Comparison of ENCODE assay signal across 36 cellular contexts in the genomic region with DNA sequence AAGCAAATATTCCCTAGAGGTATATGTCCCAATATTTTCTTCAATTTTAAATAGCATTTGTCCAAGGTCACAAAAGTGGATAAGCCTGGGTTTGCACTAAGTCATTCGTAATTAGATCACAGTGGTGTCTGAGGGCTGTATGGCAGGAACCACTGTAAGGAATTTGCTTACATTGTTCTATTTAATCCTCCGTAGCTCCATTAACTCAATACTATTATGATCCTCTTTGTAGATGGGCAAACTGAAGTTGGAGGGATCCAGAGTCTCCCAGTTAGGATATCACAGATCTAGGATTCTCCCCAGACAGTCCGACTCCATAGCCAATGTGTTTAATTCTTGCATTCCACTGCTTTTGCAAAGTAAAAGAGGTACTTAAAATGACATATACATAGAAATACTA.
"Had no signal": no experiment of that assay in that cellular context is flagged by ENCODE, and none has a peak within 500 bp of the region (broad histone marks: within the 10 kb centered on the region; RNA-seq: fewer than 3 reads in every experiment).

No MANE protein-coding gene starts in this region.

- H3K79me2 ChIP-seq: hepatocyte had no signal

- H3K27me3 Mint-ChIP-seq: activated B cell treated with CpG ODN at 0.5 μM for 24 hours; activated CD4-positive, alpha-beta memory T cell treated with anti-CD3 and anti-CD28 coated beads for 36 hours; activated CD4-positive, alpha-beta T cell treated with anti-CD3 and anti-CD28 coated beads for 36 hours; activated CD4-positive, alpha-beta T cell treated with anti-CD3 and anti-CD28 coated beads, Interleukin-2, amount 10 ng/mL, durations not matched to agents 24 days and 14 days; activated CD8-positive, alpha-beta memory T cell treated with anti-CD3 and anti-CD28 coated beads, Interleukin-2, amount 10 ng/mL, durations not matched to agents 7 days and 5 days; activated naive CD4-positive, alpha-beta T cell treated with anti-CD3 and anti-CD28 coated beads, Interleukin-2, amount 10 ng/mL, durations not matched to agents 7 days and 5 days; activated naive CD8-positive, alpha-beta T cell treated with anti-CD3 and anti-CD28 coated beads, Interleukin-2, amount 10 ng/mL, durations not matched to agents 7 days and 5 days; brain; dendritic cell treated with granulocyte-macrophage colony-stimulating factor and Interleukin-4, amounts not matched to agents 40 ng/mL and 50 ng/mL, for 4 days; T-helper 17 cell had no signal

- H3K27ac ChIP-seq: ascending aorta, breast epithelium, cardiac muscle cell, coronary artery, dorsolateral prefrontal cortex, esophagus muscularis mucosa, foreskin keratinocyte, gastrocnemius medialis, heart right ventricle, hepatocyte, WERI-Rb-1 had no signal

- H3K4me1 ChIP-seq: ascending aorta, breast epithelium, esophagus muscularis mucosa, foreskin keratinocyte, gastrocnemius medialis, heart right ventricle had no signal

- H3K4me3 ChIP-seq: ascending aorta, breast epithelium, cardiac muscle cell, coronary artery, dorsolateral prefrontal cortex, esophagus muscularis mucosa, gastrocnemius medialis, heart right ventricle, hepatocyte had no signal

- H2AFZ ChIP-seq: hepatocyte had no signal

- H3K4me3 Mint-ChIP-seq: activated B cell treated with CpG ODN at 0.5 μM for 24 hours; activated CD4-positive, alpha-beta memory T cell treated with anti-CD3 and anti-CD28 coated beads for 36 hours; activated CD4-positive, alpha-beta T cell treated with anti-CD3 and anti-CD28 coated beads for 36 hours; activated CD4-positive, alpha-beta T cell treated with anti-CD3 and anti-CD28 coated beads, Interleukin-2, amount 10 ng/mL, durations not matched to agents 24 days and 14 days; activated CD8-positive, alpha-beta memory T cell treated with anti-CD3 and anti-CD28 coated beads, Interleukin-2, amount 10 ng/mL, durations not matched to agents 7 days and 5 days; activated CD8-positive, alpha-beta T cell treated with anti-CD3 and anti-CD28 coated beads, Interleukin-2, amount 10 ng/mL, durations not matched to agents 7 days and 5 days; activated naive CD4-positive, alpha-beta T cell treated with anti-CD3 and anti-CD28 coated beads, Interleukin-2, amount 10 ng/mL, durations not matched to agents 7 days and 5 days; activated naive CD8-positive, alpha-beta T cell treated with anti-CD3 and anti-CD28 coated beads, Interleukin-2, amount 10 ng/mL, durations not matched to agents 7 days and 5 days; brain; dendritic cell treated with granulocyte-macrophage colony-stimulating factor and Interleukin-4, amounts not matched to agents 40 ng/mL and 50 ng/mL, for 4 days; T-helper 17 cell; T-helper 2 cell treated with Interferon-gamma antibody and Interleukin-4, amounts not matched to agents 5 μg/mL and 100 μg/mL, for 36 hours had no signal

- ATAC-seq: activated CD4-positive, alpha-beta T cell treated with anti-CD3 and anti-CD28 coated beads for 36 hours; activated CD4-positive, CD25-positive, alpha-beta regulatory T cell treated with anti-CD3 and anti-CD28 coated beads, Interleukin-2, amount 50 U/mL, for 24 hours; activated CD8-positive, alpha-beta memory T cell treated with anti-CD3 and anti-CD28 coated beads, Interleukin-2, amount 10 ng/mL, durations not matched to agents 7 days and 5 days; activated CD8-positive, alpha-beta T cell treated with anti-CD3 and anti-CD28 coated beads, Interleukin-2, amount 10 ng/mL, durations not matched to agents 7 days and 5 days; activated naive CD4-positive, alpha-beta T cell treated with anti-CD3 and anti-CD28 coated beads, Interleukin-2, amount 50 U/mL, for 72 hours; foreskin keratinocyte; gastrocnemius medialis; heart right ventricle; T-helper 17 cell had no signal

- H3K9me3 Mint-ChIP-seq: activated B cell treated with CpG ODN at 0.5 μM for 24 hours; activated naive CD4-positive, alpha-beta T cell treated with anti-CD3 and anti-CD28 coated beads, Interleukin-2, amount 10 ng/mL, durations not matched to agents 7 days and 5 days; activated naive CD4-positive, alpha-beta T cell treated with anti-CD3 and anti-CD28 coated beads, Interleukin-2, amount 50 U/mL, for 72 hours; activated naive CD8-positive, alpha-beta T cell treated with anti-CD3 and anti-CD28 coated beads, Interleukin-2, amount 10 ng/mL, durations not matched to agents 7 days and 5 days; dendritic cell treated with granulocyte-macrophage colony-stimulating factor and Interleukin-4, amounts not matched to agents 40 ng/mL and 50 ng/mL, for 4 days had no signal

- H3K27me3 ChIP-seq: ascending aorta, breast epithelium, cardiac muscle cell, esophagus muscularis mucosa, foreskin keratinocyte, gastrocnemius medialis, heart right ventricle, hepatocyte had no signal

- H3K36me3 ChIP-seq: ascending aorta, breast epithelium, cardiac muscle cell, esophagus muscularis mucosa, gastrocnemius medialis, heart right ventricle, WERI-Rb-1 had no signal

- H3K9me3 ChIP-seq: ascending aorta, breast epithelium, esophagus muscularis mucosa, gastrocnemius medialis, heart right ventricle had no signal

- H3K4me1 Mint-ChIP-seq: activated B cell treated with CpG ODN at 0.5 μM for 24 hours; activated CD4-positive, alpha-beta T cell treated with anti-CD3 and anti-CD28 coated beads for 36 hours; activated CD4-positive, alpha-beta T cell treated with anti-CD3 and anti-CD28 coated beads, Interleukin-2, amount 10 ng/mL, durations not matched to agents 24 days and 14 days; activated CD8-positive, alpha-beta memory T cell treated with anti-CD3 and anti-CD28 coated beads, Interleukin-2, amount 10 ng/mL, durations not matched to agents 7 days and 5 days; activated naive CD4-positive, alpha-beta T cell treated with anti-CD3 and anti-CD28 coated beads, Interleukin-2, amount 10 ng/mL, durations not matched to agents 7 days and 5 days; activated naive CD8-positive, alpha-beta T cell treated with anti-CD3 and anti-CD28 coated beads, Interleukin-2, amount 10 ng/mL, durations not matched to agents 7 days and 5 days; brain; T-helper 17 cell had no signal

- H3K36me3 Mint-ChIP-seq: activated CD4-positive, alpha-beta memory T cell treated with anti-CD3 and anti-CD28 coated beads for 36 hours; activated CD8-positive, alpha-beta memory T cell treated with anti-CD3 and anti-CD28 coated beads, Interleukin-2, amount 10 ng/mL, durations not matched to agents 7 days and 5 days; activated naive CD4-positive, alpha-beta T cell treated with anti-CD3 and anti-CD28 coated beads, Interleukin-2, amount 10 ng/mL, durations not matched to agents 7 days and 5 days; activated naive CD4-positive, alpha-beta T cell treated with anti-CD3 and anti-CD28 coated beads, Interleukin-2, amount 50 U/mL, for 72 hours; activated naive CD8-positive, alpha-beta T cell treated with anti-CD3 and anti-CD28 coated beads, Interleukin-2, amount 10 ng/mL, durations not matched to agents 7 days and 5 days; brain had no signal

- H3K4me2 ChIP-seq: hepatocyte had no signal

- DNase-seq: activated B cell treated with CpG ODN at 0.5 μM for 24 hours; activated CD4-positive, alpha-beta memory T cell treated with anti-CD3 and anti-CD28 coated beads for 36 hours; activated CD4-positive, alpha-beta T cell treated with anti-CD3 and anti-CD28 coated beads for 36 hours; activated CD4-positive, alpha-beta T cell treated with anti-CD3 and anti-CD28 coated beads, Interleukin-2, amount 10 ng/mL, durations not matched to agents 24 days and 14 days; activated CD8-positive, alpha-beta memory T cell treated with anti-CD3 and anti-CD28 coated beads, Interleukin-2, amount 10 ng/mL, durations not matched to agents 7 days and 5 days; activated CD8-positive, alpha-beta memory T cell treated with anti-CD3 and anti-CD28 coated beads, Interleukin-2, amount 50 U/mL, for 4 hours; activated CD8-positive, alpha-beta T cell treated with anti-CD3 and anti-CD28 coated beads, Interleukin-2, amount 10 ng/mL, durations not matched to agents 7 days and 5 days; activated gamma-delta T cell; activated naive CD4-positive, alpha-beta T cell; activated naive CD4-positive, alpha-beta T cell treated with anti-CD3 and anti-CD28 coated beads, Interleukin-2, amount 10 ng/mL, durations not matched to agents 7 days and 5 days; activated naive CD8-positive, alpha-beta T cell treated with anti-CD3 and anti-CD28 coated beads, Interleukin-2, amount 10 ng/mL, durations not matched to agents 7 days and 5 days; activated T-cell treated with anti-CD3 and anti-CD28 coated beads, Interleukin-2, amount 50 U/mL, for 1 hour; activated T-cell treated with anti-CD3 and anti-CD28 coated beads, Interleukin-2, amount 50 U/mL, for 48 hours; central memory CD4-positive, alpha-beta T cell; cerebellar nuclear complex; dorsolateral prefrontal cortex; effector memory CD4-positive, alpha-beta T cell; erythroblast; foreskin keratinocyte; gastrocnemius medialis; glutamatergic neuron; heart right ventricle; T-helper 17 cell; T1000; WERI-Rb-1 had no signal

- H3K27ac Mint-ChIP-seq: activated B cell treated with CpG ODN at 0.5 μM for 24 hours; activated CD4-positive, alpha-beta memory T cell treated with anti-CD3 and anti-CD28 coated beads for 36 hours; activated CD4-positive, alpha-beta T cell treated with anti-CD3 and anti-CD28 coated beads for 36 hours; activated CD4-positive, alpha-beta T cell treated with anti-CD3 and anti-CD28 coated beads, Interleukin-2, amount 10 ng/mL, durations not matched to agents 24 days and 14 days; activated CD8-positive, alpha-beta memory T cell treated with anti-CD3 and anti-CD28 coated beads, Interleukin-2, amount 10 ng/mL, durations not matched to agents 7 days and 5 days; activated CD8-positive, alpha-beta T cell treated with anti-CD3 and anti-CD28 coated beads, Interleukin-2, amount 10 ng/mL, durations not matched to agents 7 days and 5 days; activated naive CD4-positive, alpha-beta T cell treated with anti-CD3 and anti-CD28 coated beads, Interleukin-2, amount 10 ng/mL, durations not matched to agents 7 days and 5 days; activated naive CD4-positive, alpha-beta T cell treated with anti-CD3 and anti-CD28 coated beads, Interleukin-2, amount 50 U/mL, for 72 hours; activated naive CD8-positive, alpha-beta T cell treated with anti-CD3 and anti-CD28 coated beads, Interleukin-2, amount 10 ng/mL, durations not matched to agents 7 days and 5 days; dendritic cell treated with granulocyte-macrophage colony-stimulating factor and Interleukin-4, amounts not matched to agents 40 ng/mL and 50 ng/mL, for 4 days; T-helper 17 cell; T-helper 2 cell treated with Interferon-gamma antibody and Interleukin-4, amounts not matched to agents 5 μg/mL and 100 μg/mL, for 36 hours had no signal
